20 cellular contexts compared by ENCODE assay signal in genomic region chr21:24076179-24076578, GRCh38.
DNase-seq lines count a peak whose midpoint lies in the region; ATAC-seq, FAIRE-seq and TF ChIP-seq lines count a peak whose summit lies in the region.
"Had no signal": no experiment of that assay in that cellular context is flagged by ENCODE, and none has a peak within 500 bp of the region (broad histone marks: within the 10 kb centered on the region; RNA-seq: fewer than 3 reads in every experiment).

No MANE protein-coding gene starts in this region.

- peak; percentile 15 for DNase-seq in ELR (ENCODE audit: low read depth)
- peak; percentile 3 for DNase-seq in SK-MEL-5 (ENCODE audit: low read depth, low spot score)
- peak; percentile 1 for DNase-seq in fibroblast of the aortic adventitia (ENCODE audit: low read depth)
- DNase-seq in SK-N-DZ (ENCODE audit: low spot score), result no peak
- no peak for DNase-seq in stimulated activated naive B cell treated with anti-CD40 and anti-IgM and Interleukin-4, amounts not matched to agents 10 μg/mL and 1 μg/mL and 100 μg/mL, for 72 hours
- DNase-seq: activated CD4-positive, alpha-beta T cell treated with anti-CD3 and anti-CD28 coated beads for 36 hours; activated CD8-positive, alpha-beta memory T cell treated with anti-CD3 and anti-CD28 coated beads, Interleukin-2, amount 50 U/mL, for 4 hours; caudate nucleus; DMS79 treated with DMSO at 0.1 percent for 48 hours; heart left ventricle; kidney glomerular epithelial cell; NCI-H1417 treated with DMSO at 0.1 percent for 48 hours; spleen; stimulated activated naive CD8-positive, alpha-beta T cell treated with anti-CD3 and anti-CD28 coated beads, Interleukin-15, Interleukin-2, amounts not matched to agents 100 U/mL and 50 U/mL, for 24 hours; T-helper 2 cell had no signal

- H3K9me3 Mint-ChIP-seq in stimulated activated naive B cell treated with anti-CD40 and anti-IgM and Interleukin-4, amounts not matched to agents 10 μg/mL and 1 μg/mL and 100 μg/mL, for 72 hours, result peaks cover 21 to 26% of the 10 kb centered on the region in 2 donors
- H3K9me3 Mint-ChIP-seq: activated naive CD4-positive, alpha-beta T cell treated with anti-CD3 and anti-CD28 coated beads, Interleukin-2, amount 50 U/mL, for 24 hours had no signal

- peaks cover 10 to 33% of the 10 kb centered on the region in 2 donors for H3K4me1 Mint-ChIP-seq in stimulated activated naive B cell treated with anti-CD40 and anti-IgM and Interleukin-4, amounts not matched to agents 10 μg/mL and 1 μg/mL and 100 μg/mL, for 72 hours
- H3K4me1 Mint-ChIP-seq: activated CD4-positive, alpha-beta T cell treated with anti-CD3 and anti-CD28 coated beads for 36 hours; activated naive CD4-positive, alpha-beta T cell treated with anti-CD3 and anti-CD28 coated beads, Interleukin-2, amount 50 U/mL, for 24 hours had no signal

- ATAC-seq in HG03457 (IDR thresholded peaks at IDR 0.05; ENCODE audit: unreplicated experiment), result no peak
- no peak for ATAC-seq in GM21423 (IDR thresholded peaks at IDR 0.05; ENCODE audit: unreplicated experiment)
- ATAC-seq in stimulated activated naive B cell treated with anti-CD40 and anti-IgM and Interleukin-4, amounts not matched to agents 10 μg/mL and 1 μg/mL and 100 μg/mL, for 72 hours (replicated peaks), result no peak
- ATAC-seq: activated CD4-positive, alpha-beta T cell treated with anti-CD3 and anti-CD28 coated beads for 36 hours; heart left ventricle; stimulated activated naive CD8-positive, alpha-beta T cell treated with anti-CD3 and anti-CD28 coated beads, Interleukin-15, Interleukin-2, amounts not matched to agents 100 U/mL and 50 U/mL, for 24 hours had no signal

- no peak overlapping the region for H3K27ac Mint-ChIP-seq in stimulated activated naive B cell treated with anti-CD40 and anti-IgM and Interleukin-4, amounts not matched to agents 10 μg/mL and 1 μg/mL and 100 μg/mL, for 72 hours
- H3K27ac Mint-ChIP-seq: activated CD4-positive, alpha-beta T cell treated with anti-CD3 and anti-CD28 coated beads for 36 hours; activated naive CD4-positive, alpha-beta T cell treated with anti-CD3 and anti-CD28 coated beads, Interleukin-2, amount 50 U/mL, for 24 hours had no signal

- H3K4me3 ChIP-seq in fibroblast of the aortic adventitia (ENCODE audit: low read depth, low read length), result no peak overlapping the region
- H3K4me3 ChIP-seq: heart left ventricle, spleen had no signal

- H3K27me3 Mint-ChIP-seq in stimulated activated naive B cell treated with anti-CD40 and anti-IgM and Interleukin-4, amounts not matched to agents 10 μg/mL and 1 μg/mL and 100 μg/mL, for 72 hours, result no peaks in the 10 kb centered on the region
- H3K27me3 Mint-ChIP-seq: activated CD4-positive, alpha-beta T cell treated with anti-CD3 and anti-CD28 coated beads for 36 hours; activated naive CD4-positive, alpha-beta T cell treated with anti-CD3 and anti-CD28 coated beads, Interleukin-2, amount 50 U/mL, for 24 hours had no signal

- no peak for TF ChIP-seq CTCF in fibroblast of the aortic adventitia (IDR thresholded peaks at IDR 0.05; ENCODE audit: insufficient read depth, low read length)

- peaks cover 18 to 20% of the 10 kb centered on the region in 2 donors for H3K36me3 Mint-ChIP-seq in stimulated activated naive B cell treated with anti-CD40 and anti-IgM and Interleukin-4, amounts not matched to agents 10 μg/mL and 1 μg/mL and 100 μg/mL, for 72 hours
- H3K36me3 Mint-ChIP-seq: activated naive CD4-positive, alpha-beta T cell treated with anti-CD3 and anti-CD28 coated beads, Interleukin-2, amount 50 U/mL, for 24 hours had no signal

- FAIRE-seq in A204.1 (lab: Jason Lieb, UNC), result peak; percentile 73
- FAIRE-seq: urothelium cell line had no signal

- in situ Hi-C loops in SK-MEL-5 (cut with HindIII; ENCODE audit: low pct_unique_long_range_greater_than_20kb, low sequenced_read_pairs), result no loop called here

- no peak overlapping the region for H3K4me3 Mint-ChIP-seq in stimulated activated naive B cell treated with anti-CD40 and anti-IgM and Interleukin-4, amounts not matched to agents 10 μg/mL and 1 μg/mL and 100 μg/mL, for 72 hours
- H3K4me3 Mint-ChIP-seq: activated CD4-positive, alpha-beta T cell treated with anti-CD3 and anti-CD28 coated beads for 36 hours; activated naive CD4-positive, alpha-beta T cell treated with anti-CD3 and anti-CD28 coated beads, Interleukin-2, amount 50 U/mL, for 24 hours had no signal

Comparison
In these comparisons a context has a peak if more than half of its experiments do, and no peak if none do; other contexts are left out.
1. DNase-seq: peak in ELR (single experiment), SK-MEL-5 (single experiment) and fibroblast of the aortic adventitia (single experiment); none in SK-N-DZ (single experiment) and stimulated activated naive B cell treated with anti-CD40 and anti-IgM and Interleukin-4, amounts not matched to agents 10 μg/mL and 1 μg/mL and 100 μg/mL, for 72 hours (single experiment).